ENCODE assay signal across 12 cellular contexts in genomic region chr2:196696423-196697073, GRCh38. TPM values are rescaled to one million over a fixed set of nuclear protein-coding genes. Genes with fewer than 3 reads are reported as not detected.
DNase-seq lines count a peak whose midpoint lies in the region; ATAC-seq and TF ChIP-seq lines count a peak whose summit lies in the region.
"Had no signal": no experiment of that assay in that cellular context is flagged by ENCODE, and none has a peak within 500 bp of the region (broad histone marks: within the 10 kb centered on the region; RNA-seq: fewer than 3 reads in every experiment).

No MANE protein-coding gene starts in this region.

- no peaks in the 10 kb centered on the region for H3K27me3 Mint-ChIP-seq in endodermal cell (ENCODE audit: insufficient read depth)

- TF ChIP-seq CTCF in brain microvascular endothelial cell (IDR thresholded peaks at IDR 0.05; ENCODE audit: low read depth, low read length, missing control alignments) (no peak), endodermal cell (conservative IDR thresholded peaks at IDR 0.05) (no peak)

- no peaks in the 10 kb centered on the region for H3K27me3 ChIP-seq in MG63
- H3K27me3 ChIP-seq in brain microvascular endothelial cell (replicated peaks), result no peaks in the 10 kb centered on the region
- H3K27me3 ChIP-seq in mesendoderm (ENCODE audit: insufficient read depth, low read length, poor library complexity), result no peaks in the 10 kb centered on the region
- H3K27me3 ChIP-seq in endodermal cell (ENCODE audit: control insufficient read depth, insufficient read depth, low read length, poor library complexity, severe bottlenecking), result no peaks in the 10 kb centered on the region
- no peaks in the 10 kb centered on the region for H3K27me3 ChIP-seq in H7 (ENCODE audit: control insufficient read depth, insufficient read depth, low read length)

- no peak overlapping the region for H4K8ac ChIP-seq in mesendoderm (ENCODE audit: low read depth, low read length)

- H3K4me2 ChIP-seq in mesendoderm (ENCODE audit: low read length), result no peak overlapping the region

- H3K4me3 Mint-ChIP-seq in endodermal cell, result no peak overlapping the region
- H3K4me3 Mint-ChIP-seq: central memory CD8-positive, alpha-beta T cell had no signal

- no peak overlapping the region for H3K27ac Mint-ChIP-seq in endodermal cell

- H3K18ac ChIP-seq in mesendoderm (ENCODE audit: low read length), result no peak overlapping the region

- H3K27ac ChIP-seq in brain microvascular endothelial cell (no peak overlapping the region), mesendoderm (ENCODE audit: low read depth, low read length) (no peak overlapping the region), endodermal cell (ENCODE audit: low read depth, low read length) (no peak overlapping the region)

- H2AK5ac ChIP-seq in mesendoderm (ENCODE audit: low read length), result no peak overlapping the region

- no peak overlapping the region for H2BK5ac ChIP-seq in mesendoderm (ENCODE audit: low read length)

- no peak overlapping the region for H3K4ac ChIP-seq in mesendoderm (ENCODE audit: low read depth, low read length)

- H3K36me3 ChIP-seq in MG63, result 0 out of 2 replicates have a peak, but pooled peaks cover 5% of the 10 kb centered on the region
- H3K36me3 ChIP-seq in brain microvascular endothelial cell (replicated peaks), result no peaks in the 10 kb centered on the region
- H3K36me3 ChIP-seq in mesendoderm (ENCODE audit: control insufficient read depth, insufficient read depth, low read length), result no peaks in the 10 kb centered on the region
- peaks cover 6% of the 10 kb centered on the region for H3K36me3 ChIP-seq in endodermal cell (ENCODE audit: control insufficient read depth, insufficient read depth, low read length)
- no peaks in the 10 kb centered on the region for H3K36me3 ChIP-seq in H7 (replicated peaks; ENCODE audit: control insufficient read depth, insufficient read depth, low read length)

- no peaks in the 10 kb centered on the region for H3K4me1 ChIP-seq in mesendoderm (ENCODE audit: control insufficient read depth, low read depth, low read length)
- no peaks in the 10 kb centered on the region for H3K4me1 ChIP-seq in endodermal cell (ENCODE audit: control insufficient read depth, insufficient read depth, low read length)

- no peak overlapping the region for H4K5ac ChIP-seq in mesendoderm (ENCODE audit: low read length)

- DNase-seq in DMS53 (lab: John Stamatoyannopoulos, UW) (peak; percentile 66), MG63 (peak; percentile 31), brain microvascular endothelial cell (peak; percentile 70), mesendoderm (peak; percentile 77), endodermal cell (no peak), NCI-H2171 treated with DMSO at 0.1 percent for 48 hours (lab: John Stamatoyannopoulos, UW) (no peak), H7 (no peak)
- DNase-seq: activated CD8-positive, alpha-beta memory T cell treated with anti-CD3 and anti-CD28 coated beads for 24 hours; NCI-H1092 treated with DMSO at 0.1 percent for 48 hours; right cardiac atrium had no signal

- WGBS in mesendoderm (ENCODE audit: extremely low coverage, insufficient coverage, low lambda C conversion rate), result no CpG with 5 or more reads among the region's 3 CpGs
- WGBS in endodermal cell (ENCODE audit: insufficient coverage in 1 of 2, insufficient read length in 1 of 2), 2 experiments, result 94 to 100% methylated on average over 1 to 3 of the region's 3 CpGs

- H3K9me3 ChIP-seq in MG63 (peaks cover 3% of the 10 kb centered on the region; the same call in 1 of the 2 replicates), endodermal cell (ENCODE audit: control insufficient read depth, low read length) (no peaks in the 10 kb centered on the region)

- no peaks in the 10 kb centered on the region for H3K4me1 Mint-ChIP-seq in endodermal cell
- H3K4me1 Mint-ChIP-seq: central memory CD8-positive, alpha-beta T cell had no signal

- no peak overlapping the region for H2BK120ac ChIP-seq in mesendoderm (ENCODE audit: low read depth, low read length)

- ATAC-seq in GM21515 (IDR thresholded peaks at IDR 0.05; ENCODE audit: unreplicated experiment), result no peak

- H3K79me2 ChIP-seq in mesendoderm (ENCODE audit: control insufficient read depth, insufficient read depth, low read length), result no peaks in the 10 kb centered on the region

- H3K9ac ChIP-seq in mesendoderm (ENCODE audit: low read length), result no peak overlapping the region
- H3K9ac ChIP-seq in endodermal cell (ENCODE audit: extremely low read depth, low read length, poor library complexity, severe bottlenecking), result no peak overlapping the region

- H3K56ac ChIP-seq in mesendoderm (ENCODE audit: low read length), result no peak overlapping the region

- peaks cover 3% of the 10 kb centered on the region for H3K9me3 Mint-ChIP-seq in endodermal cell
- H3K9me3 Mint-ChIP-seq: central memory CD8-positive, alpha-beta T cell had no signal

- in situ Hi-C loops in brain microvascular endothelial cell (cut with HindIII; ENCODE audit: low pct_ligation_motif_present, low sequenced_read_pairs), result no loop called here

- H3K23ac ChIP-seq in mesendoderm (ENCODE audit: low read length), result no peak overlapping the region

- no peaks in the 10 kb centered on the region for H3K79me1 ChIP-seq in mesendoderm (ENCODE audit: low read length)

- no peak overlapping the region for H2BK15ac ChIP-seq in mesendoderm (replicated peaks; ENCODE audit: low read depth)

- no peak overlapping the region for H3K4me3 ChIP-seq in MG63
- no peak overlapping the region for H3K4me3 ChIP-seq in brain microvascular endothelial cell (ENCODE audit: low read depth, low read length)
- no peak overlapping the region for H3K4me3 ChIP-seq in mesendoderm (ENCODE audit: low read length)
- H3K4me3 ChIP-seq in endodermal cell (ENCODE audit: low read length), result no peak overlapping the region
- no peak overlapping the region for H3K4me3 ChIP-seq in H7 (ENCODE audit: insufficient read depth, low read depth, low read length)

- peaks cover 11% of the 10 kb centered on the region for H3K36me3 Mint-ChIP-seq in endodermal cell (ENCODE audit: low read depth)

RNA-seq across cellular contexts. Expression of gene CCDC150, which starts 57.0 kb away (rescaled TPM):
- total RNA-seq in MG63 (2014; rRNA removed; shearing (Covaris generic); ENCODE audit: low replicate concordance), result 3.3 and 3.5 TPM in 2 replicates
- 18.4 TPM for polyA plus RNA-seq in mesendoderm (2013, experiment 1 of 2)
- polyA plus RNA-seq in mesendoderm (2013, experiment 2 of 2), result 17.4 TPM
- total RNA-seq in endodermal cell, result 10 to 100 TPM; 25.4 to 42.9 TPM
- polyA plus RNA-seq in endodermal cell (2013, experiment 1 of 2), result 39.1 TPM
- polyA plus RNA-seq in endodermal cell (2013, experiment 2 of 2), result 32.7 TPM
- total RNA-seq in H7 (2014; rRNA removed; shearing (Covaris generic)), result 18.4 and 27.7 TPM in 2 replicates

Comparison
In these comparisons a context has a peak if more than half of its experiments do, and no peak if none do; other contexts are left out.
1. DNase-seq: peak in DMS53 (single experiment), MG63 (single experiment), brain microvascular endothelial cell (single experiment) and mesendoderm (single experiment); none in endodermal cell (single experiment), NCI-H2171 treated with DMSO at 0.1 percent for 48 hours (single experiment) and H7 (single experiment).